In genomic region chr17:36722903-36723263, GRCh38 we compare ENCODE assay signal across 9 cellular contexts.
DNase-seq lines count a peak whose midpoint lies in the region; ATAC-seq and TF ChIP-seq lines count a peak whose summit lies in the region.
"Had no signal": no experiment of that assay in that cellular context is flagged by ENCODE, and none has a peak within 500 bp of the region (broad histone marks: within the 10 kb centered on the region; RNA-seq: fewer than 3 reads in every experiment).

No MANE protein-coding gene starts in this region.

- no peak for DNase-seq in CD4-positive, alpha-beta memory T cell
- DNase-seq in natural killer cell (no peak), OCI-M2 (lab: John Stamatoyannopoulos, UW; ENCODE audit: unreplicated experiment) (no peak), NCI-H2081 treated with DMSO at 0.1 percent for 48 hours (lab: John Stamatoyannopoulos, UW) (no peak), NCI-H146 treated with DMSO at 0.1 percent for 48 hours (lab: John Stamatoyannopoulos, UW; ENCODE audit: unreplicated experiment) (no peak)
- DNase-seq: SK-N-SH had no signal

- no peaks in the 10 kb centered on the region for H3K27me3 ChIP-seq in CD4-positive, alpha-beta memory T cell (ENCODE audit: insufficient read depth, low read length)
- H3K27me3 ChIP-seq in HUES6 (ENCODE audit: control insufficient read depth, insufficient read depth, low read length), result peaks cover 16% of the 10 kb centered on the region; the same call in 1 of the 2 replicates

- peak overlapping the region; percentile 58 to 87 (median 84) for H3K4me3 Mint-ChIP-seq in CD4-positive, alpha-beta memory T cell
- peak overlapping the region; percentile 76 for H3K4me3 Mint-ChIP-seq in natural killer cell

- H3K4me1 Mint-ChIP-seq in CD4-positive, alpha-beta memory T cell, result peaks cover 37 to 74% (median 60%) of the 10 kb centered on the region in 4 donors
- peaks cover 73 to 80% of the 10 kb centered on the region in 2 donors for H3K4me1 Mint-ChIP-seq in natural killer cell

- H3K9me3 ChIP-seq in CD4-positive, alpha-beta memory T cell (ENCODE audit: control insufficient read depth in 1 of 2, low read length in 2 of 2), result no peaks in the 10 kb centered on the region
- H3K9me3 ChIP-seq in HUES6 (ENCODE audit: control insufficient read depth, insufficient read depth, low read depth, low read length), result no peaks in the 10 kb centered on the region
- H3K9me3 ChIP-seq: SK-N-SH had no signal

- H3K9me3 Mint-ChIP-seq in CD4-positive, alpha-beta memory T cell, result no peaks in the 10 kb centered on the region
- peaks cover 2 to 3% of the 10 kb centered on the region in 2 donors for H3K9me3 Mint-ChIP-seq in natural killer cell

- POLR2A ChIA-PET in CD4-positive, alpha-beta memory T cell (lab: Charles Lee; ENCODE audit: partially characterized antibody), result interaction anchor here (0.6 to 2.1 kb wide), 14 partner anchors 10 to 237 kb away, joined by 3 to 13 read pairs (median 4); partner anchors contain the start of genes AATF, MRM1, MYO19 and PIGW

- H3K27ac Mint-ChIP-seq in CD4-positive, alpha-beta memory T cell, result peak overlapping the region; percentile 26 to 97 (median 91)
- H3K27ac Mint-ChIP-seq in natural killer cell, result peak overlapping the region; percentile 95 to 97

- no peak for ATAC-seq in natural killer cell
- ATAC-seq in GM21737 (IDR thresholded peaks at IDR 0.05; ENCODE audit: unreplicated experiment), result no peak

- H3K4me3 ChIP-seq in CD4-positive, alpha-beta memory T cell (ENCODE audit: low read length in 2 of 2), result peak overlapping the region in 1 of 2 donors; percentile 69
- peak overlapping the region; percentile 64; the same call in 1 of the 2 replicates for H3K4me3 ChIP-seq in HUES6 (ENCODE audit: low read depth, low read length)

- CTCF ChIA-PET in CD4-positive, alpha-beta memory T cell (lab: Charles Lee; ENCODE audit: partially characterized antibody), result interaction anchor here (0.8 to 2.0 kb wide), 5 partner anchors 10 to 120 kb away, joined by 3 to 8 read pairs (median 3); no protein-coding TSS in a partner anchor

- no peak for TF ChIP-seq CTCF in natural killer cell (IDR thresholded peaks at IDR 0.05)

- no peaks in the 10 kb centered on the region for H3K36me3 Mint-ChIP-seq in CD4-positive, alpha-beta memory T cell
- no peaks in the 10 kb centered on the region for H3K36me3 Mint-ChIP-seq in natural killer cell

- H3K27me3 Mint-ChIP-seq in CD4-positive, alpha-beta memory T cell, result no peaks in the 10 kb centered on the region
- H3K27me3 Mint-ChIP-seq in natural killer cell (ENCODE audit: low read depth in 2 of 2), result no peaks in the 10 kb centered on the region

- intact Hi-C loops in CD4-positive, alpha-beta memory T cell (cut with micrococcal nuclease), result loop anchor here (1.0 to 10.0 kb wide), 3 partner anchors 48 to 226 kb away; partner anchors contain the start of genes AATF, MYO19 and PIGW
- intact Hi-C loops in natural killer cell (cut with micrococcal nuclease), result loop anchor here (10.0 kb wide), 1 partner anchor 222 kb away; the partner anchor contains the start of gene AATF

- no peaks in the 10 kb centered on the region for H3K36me3 ChIP-seq in CD4-positive, alpha-beta memory T cell (ENCODE audit: insufficient read depth, low read length)
- no peaks in the 10 kb centered on the region for H3K36me3 ChIP-seq in HUES6 (ENCODE audit: control insufficient read depth, insufficient read depth, low read length)

- no peak overlapping the region for H3K9ac ChIP-seq in HUES6 (ENCODE audit: low read length)
- H3K9ac ChIP-seq: SK-N-SH had no signal

- H3K4me1 ChIP-seq in CD4-positive, alpha-beta memory T cell (ENCODE audit: insufficient read depth, low read length), result peaks cover 56% of the 10 kb centered on the region
- peaks cover 33% of the 10 kb centered on the region for H3K4me1 ChIP-seq in HUES6 (ENCODE audit: control insufficient read depth, insufficient read depth, low read length)

- peak overlapping the region; percentile 68 for H3K27ac ChIP-seq in CD4-positive, alpha-beta memory T cell (ENCODE audit: low read depth, low read length)
- no peak overlapping the region for H3K27ac ChIP-seq in HUES6 (ENCODE audit: low read depth, low read length)
- peak overlapping the region; percentile 55 for H3K27ac ChIP-seq in angular gyrus (ENCODE audit: low read depth, low read length)
